8 cellular contexts compared by ENCODE assay signal in the genomic region with DNA sequence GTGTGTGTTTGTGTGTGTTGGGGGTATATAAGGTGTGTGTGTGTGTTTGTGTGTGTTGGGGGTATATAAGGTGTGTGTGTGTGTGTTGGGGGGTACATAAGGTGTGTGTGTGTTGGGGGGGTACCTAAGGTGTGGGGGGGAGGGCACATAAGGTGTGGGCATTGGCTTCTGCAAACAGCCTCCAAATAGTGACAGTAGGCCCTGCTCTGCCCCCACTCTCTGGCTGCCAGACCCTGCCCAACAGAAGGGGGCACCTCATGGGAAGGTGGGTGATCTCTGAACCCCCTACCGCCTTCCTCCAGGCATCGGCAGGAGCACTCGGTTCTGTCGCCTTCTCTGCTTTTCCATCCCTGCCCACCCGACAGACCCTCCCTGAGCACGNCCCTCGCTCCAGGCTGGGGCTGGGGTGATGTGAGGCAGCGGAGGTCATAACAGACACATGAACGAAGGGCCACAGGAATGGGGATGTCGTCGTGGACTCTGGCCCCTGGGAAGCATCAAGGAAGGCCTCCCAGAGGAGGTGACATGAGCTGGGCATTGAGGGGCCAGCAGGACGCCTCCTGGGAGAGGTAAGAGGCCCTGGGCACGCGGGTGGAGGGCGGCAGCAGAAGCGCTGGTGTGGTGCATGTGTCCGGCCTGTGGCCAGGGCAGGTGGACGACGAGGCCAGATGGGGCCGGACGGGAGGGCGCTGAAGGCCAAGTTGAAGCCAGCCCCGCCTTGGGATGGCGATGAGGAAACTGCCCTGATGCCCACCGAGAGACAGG. TPM values are rescaled to one million over a fixed set of nuclear protein-coding genes. Genes with fewer than 3 reads are reported as not detected.
A peak's percentile ranks its signal among the peaks of the same experiment; 100 is the strongest.
DNase-seq lines count a peak whose midpoint lies in the region; ATAC-seq, FAIRE-seq and TF ChIP-seq lines count a peak whose summit lies in the region.

No MANE protein-coding gene starts in this region.

- no peaks in the 10 kb centered on the region for H3K36me3 ChIP-seq in lung (ENCODE audit: control insufficient read depth in 2 of 2, insufficient read depth in 2 of 2, low read length in 2 of 2)

- peak overlapping the region; percentile 42 for H3K4me3 ChIP-seq in lung

- H3K27me3 ChIP-seq in lung (ENCODE audit: control insufficient read depth, insufficient read depth) = no peaks in the 10 kb centered on the region

- no peak for TF ChIP-seq CTCF in lung (IDR thresholded peaks at IDR 0.05; ENCODE audit: control extremely low read depth, extremely low read depth)

- 13 to 15% methylated on average over 25 of the region's 25 CpGs for WGBS in lung, 2 donors

- no peak for FAIRE-seq in urothelium cell line (lab: Jason Lieb, UNC)

- H3K4me1 ChIP-seq in lung (ENCODE audit: control insufficient read depth in 2 of 2, insufficient read depth in 2 of 2, low read length in 2 of 2) = peaks cover 0 to 7% of the 10 kb centered on the region in 2 donors

- peak; percentile 32 for DNase-seq in NCI-H226
- peak; percentile 27 for DNase-seq in cerebellar cortex (ENCODE audit: low spot score)
- no peak for DNase-seq in lung (ENCODE audit: low spot score)
- peak; percentile 20 for DNase-seq in urothelium cell line (ENCODE audit: low spot score)
- DNase-seq in SK-N-DZ (ENCODE audit: low spot score) = no peak
- no peak for DNase-seq in HUDEP-2 (lab: John Stamatoyannopoulos, UW; ENCODE audit: unreplicated experiment in 76 of 76)

- ATAC-seq in GM19452 (IDR thresholded peaks at IDR 0.05; ENCODE audit: unreplicated experiment) = peak; percentile 36
- peak; percentile 93 for ATAC-seq in lung (ENCODE audit: insufficient read depth, low FRiP score)
- ATAC-seq in GM18861 (IDR thresholded peaks at IDR 0.05; ENCODE audit: unreplicated experiment) = no peak

- H3K9me3 ChIP-seq in lung (ENCODE audit: control insufficient read depth in 2 of 2, insufficient read depth in 1 of 2, low read length in 1 of 2) = no peaks in the 10 kb centered on the region

- H3K27ac ChIP-seq in lung (ENCODE audit: low read depth in 1 of 2, low read length in 1 of 2) = peak overlapping the region; percentile 58 to 67

RNA-seq across cellular contexts. Expression of gene RFLNB, which starts 43.4 kb away (rescaled TPM):
- total RNA-seq in lung = 10 to 100 TPM; 16.2 to 17.0 TPM
- polyA plus RNA-seq in lung = 10 to 100 TPM; 12.8 to 18.1 TPM
- polyA plus RNA-seq in SK-N-DZ (2014; cell fraction: cytosol; rRNA removed) = 17.7 and 19.6 TPM in 2 replicates
- 7.2 and 7.6 TPM in 2 replicates for polyA plus RNA-seq in SK-N-DZ (2014; cell fraction: nucleus; rRNA removed)

Comparison
In these comparisons a context has a peak if more than half of its experiments do, and no peak if none do; other contexts are left out.
1. DNase-seq: peak in NCI-H226 (single experiment), cerebellar cortex (single experiment) and urothelium cell line (single experiment); none in lung (single experiment), SK-N-DZ (single experiment) and HUDEP-2 (0 of 76).